In genomic region chr17:3308603-3309002, GRCh38 we compare ENCODE assay signal across 17 cellular contexts. TPM values are rescaled to one million over a fixed set of nuclear protein-coding genes. Genes with fewer than 3 reads are reported as not detected.
DNase-seq lines count a peak whose midpoint lies in the region; ATAC-seq lines count a peak whose summit lies in the region.
"Had no signal": no experiment of that assay in that cellular context is flagged by ENCODE, and none has a peak within 500 bp of the region (broad histone marks: within the 10 kb centered on the region; RNA-seq: fewer than 3 reads in every experiment).

No MANE protein-coding gene starts in this region.

- DNase-seq in NCI-H82 (lab: John Stamatoyannopoulos, UW) (peak; percentile 17), NCI-H82 treated with DMSO at 0.1 percent for 48 hours (lab: John Stamatoyannopoulos, UW; ENCODE audit: unreplicated experiment) (no peak), KBM-7 (peak; percentile 5), SK-MEL-5 (ENCODE audit: low read depth, low spot score) (peak; percentile 23), left cardiac atrium (no peak), NCI-H2227 treated with DMSO at 0.1 percent for 48 hours (lab: John Stamatoyannopoulos, UW) (no peak)
- DNase-seq: CD4-positive, CD25-positive, alpha-beta regulatory T cell; DMS153; DMS79; GDM1 had no signal

- in situ Hi-C loops in KBM-7 (cut with MboI; ENCODE audit: low pct_unique_long_range_greater_than_20kb, low sequenced_read_pairs): loop anchor here (25.0 kb wide), 1 partner anchor 96 kb away; the partner anchor contains the start of gene OR1A1
- in situ Hi-C loops in SK-MEL-5 (cut with HindIII; ENCODE audit: low pct_unique_long_range_greater_than_20kb, low sequenced_read_pairs): no loop called here

- ATAC-seq in left cardiac atrium (no peak), GM21723 (IDR thresholded peaks at IDR 0.05; ENCODE audit: unreplicated experiment) (no peak)
- no peak for ATAC-seq in activated CD4-positive, CD25-positive, alpha-beta regulatory T cell treated with anti-CD3 and anti-CD28 coated beads, Interleukin-2, amount 50 U/mL, for 24 hours

- intact Hi-C loops in left cardiac atrium (cut with DNase I): no loop called here

RNA-seq across cellular contexts. Expression of gene OR3A1, which starts 10.4 kb away (rescaled TPM):
- total RNA-seq in SK-MEL-5 (2014; rRNA removed; shearing (Covaris generic)): not detected in 2 replicates
- polyA plus RNA-seq in SK-MEL-5 (2015; cell fraction: cytosol; rRNA removed): not detected in 2 replicates
- not detected in 2 replicates for polyA plus RNA-seq in SK-MEL-5 (2015; cell fraction: nucleus; rRNA removed)
- total RNA-seq in left cardiac atrium: under 1 TPM in 1 of 2 donors, not detected in 1; 0.12 TPM
- total RNA-seq: Daoy, H1, HT1080 had no signal
- polyA plus RNA-seq: A549, AG04450, H1 had no signal

Comparison
In these comparisons a context has a peak if more than half of its experiments do, and no peak if none do; other contexts are left out.
1. DNase-seq: peak in NCI-H82 (single experiment), KBM-7 (single experiment) and SK-MEL-5 (single experiment); none in NCI-H82 treated with DMSO at 0.1 percent for 48 hours (single experiment), left cardiac atrium (single experiment) and NCI-H2227 treated with DMSO at 0.1 percent for 48 hours (single experiment).